ENCODE assay signal across 9 cellular contexts in the genomic region with DNA sequence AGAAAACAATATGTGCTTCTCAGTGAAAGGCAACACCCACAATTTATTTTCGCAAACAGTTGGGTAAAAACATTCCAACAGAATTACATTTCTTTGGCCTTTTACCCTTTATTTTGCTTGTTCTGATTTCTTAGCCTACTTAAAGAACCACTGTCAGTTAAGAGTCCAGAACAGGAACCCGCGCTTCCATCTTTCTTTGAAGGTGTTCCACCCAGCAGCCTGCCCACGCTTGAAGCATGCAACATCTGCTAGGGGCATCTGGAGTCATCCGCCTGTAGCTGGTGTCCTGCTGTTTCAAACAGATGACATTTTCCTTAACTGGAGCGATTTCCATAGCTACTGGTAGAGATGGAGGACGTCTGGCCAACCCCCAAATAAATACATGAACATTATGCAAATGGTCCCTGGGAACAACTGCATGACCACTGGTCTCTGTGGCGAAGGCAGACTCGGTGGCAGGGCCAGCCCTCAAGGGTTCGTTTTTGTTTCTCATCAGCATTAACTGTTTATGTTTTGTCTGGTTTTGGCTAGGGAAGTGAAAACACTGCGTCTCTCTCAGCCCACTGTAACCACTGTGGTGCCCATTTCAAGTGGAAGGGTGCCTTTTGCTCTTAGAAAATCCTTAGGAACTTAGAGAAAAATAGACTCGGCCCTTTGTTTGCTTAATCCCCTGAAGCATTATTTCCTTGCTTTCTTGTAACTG. TPM values are rescaled to one million over a fixed set of nuclear protein-coding genes. Genes with fewer than 3 reads are reported as not detected.
A peak's percentile ranks its signal among the peaks of the same experiment; 100 is the strongest.
DNase-seq lines count a peak whose midpoint lies in the region; ATAC-seq, FAIRE-seq and TF ChIP-seq lines count a peak whose summit lies in the region.
"Had no signal": no experiment of that assay in that cellular context is flagged by ENCODE, and none has a peak within 500 bp of the region (broad histone marks: within the 10 kb centered on the region; RNA-seq: fewer than 3 reads in every experiment).

No MANE protein-coding gene starts in this region.

- ATAC-seq in HG03558 (IDR thresholded peaks at IDR 0.05; ENCODE audit: extremely low read depth, unreplicated experiment), result peak; percentile 74

- no peaks in the 10 kb centered on the region for H3K27me3 ChIP-seq in left ventricle myocardium inferior (ENCODE audit: low read depth)

- no peaks in the 10 kb centered on the region for H3K9me3 ChIP-seq in left ventricle myocardium inferior (replicated peaks)

- peaks cover 67% of the 10 kb centered on the region for H3K4me1 ChIP-seq in left ventricle myocardium inferior

- TF ChIP-seq CTCF in left ventricle myocardium inferior (IDR thresholded peaks at IDR 0.05; ENCODE audit: borderline replicate concordance), result no peak

- DNase-seq in left ventricle myocardium inferior (no peak), cardiac septum (ENCODE audit: low spot score) (no peak), fibroblast of gingiva (ENCODE audit: low read depth) (peak; percentile 57), urothelium cell line (ENCODE audit: low spot score) (no peak)
- no peak for DNase-seq in effector CD8-positive, alpha-beta T cell (lab: John Stamatoyannopoulos, UW)
- no peak for DNase-seq in activated CD4-positive, alpha-beta T cell treated with anti-CD3 and anti-CD28 coated beads for 1 hour
- no peak for DNase-seq in activated CD4-positive, alpha-beta T cell treated with anti-CD3 and anti-CD28 coated beads for 4 hours

- peaks cover 79% of the 10 kb centered on the region for H3K36me3 ChIP-seq in left ventricle myocardium inferior

- no peak for FAIRE-seq in urothelium cell line (lab: Jason Lieb, UNC)

- no peak overlapping the region for H3K4me3 ChIP-seq in left ventricle myocardium inferior

- peak overlapping the region; percentile 58 for H3K27ac ChIP-seq in left ventricle myocardium inferior (replicated peaks)
- H3K27ac ChIP-seq: C4-2B had no signal

- intact Hi-C loops in left ventricle myocardium inferior (cut with micrococcal nuclease), result no loop called here
- intact Hi-C loops in cardiac septum (cut with DNase I), result no loop called here

RNA-seq across cellular contexts. Expression of a gene that starts 51.6 kb away (rescaled TPM):
- 103 TPM for total RNA-seq in left ventricle myocardium inferior
- total RNA-seq in cardiac septum, result 93.9 TPM
